16 cellular contexts compared by ENCODE assay signal in the genomic region with DNA sequence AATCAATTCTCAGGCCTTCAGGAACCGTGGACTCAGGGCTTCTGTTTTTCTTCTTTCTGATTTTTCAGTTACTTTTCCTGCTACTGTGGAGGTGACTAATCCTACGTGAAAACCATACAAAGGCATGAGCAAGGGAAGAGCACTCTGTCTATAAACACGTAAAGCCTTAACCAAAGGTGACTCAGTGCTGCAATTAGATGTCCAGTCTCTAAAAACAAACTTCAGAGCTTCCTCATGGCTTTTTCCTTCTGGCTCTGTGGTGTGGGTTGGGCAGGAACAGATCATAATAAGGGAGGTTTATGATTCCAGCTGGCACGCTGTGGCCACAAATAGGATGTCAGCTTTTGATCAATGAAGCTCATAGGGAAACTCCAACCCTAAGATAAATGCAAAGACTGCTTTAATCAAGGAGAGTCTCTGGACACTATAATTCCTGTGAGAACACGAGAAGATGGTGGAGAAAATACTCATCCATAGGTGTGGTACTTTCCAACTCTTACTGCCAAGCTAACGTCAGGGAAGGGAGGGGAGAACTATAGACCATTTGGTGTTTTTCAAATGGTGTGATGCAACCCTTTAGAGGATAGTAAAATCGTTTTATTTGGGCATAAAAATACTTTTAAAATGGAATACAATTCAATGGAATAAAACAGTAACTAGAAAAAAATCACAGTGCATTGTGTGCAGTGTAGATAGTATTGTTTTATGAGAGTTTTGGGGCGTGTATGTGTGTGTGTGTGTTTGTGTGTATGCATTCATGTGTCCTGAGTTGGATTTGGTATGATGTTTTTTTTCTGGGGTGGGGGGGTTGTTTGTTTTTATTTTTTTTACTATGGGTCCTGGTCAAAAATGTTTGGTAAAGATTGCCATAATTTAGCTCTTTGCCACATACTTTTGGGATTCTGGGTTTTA. TPM values are rescaled to one million over a fixed set of nuclear protein-coding genes. Genes with fewer than 3 reads are reported as not detected.
DNase-seq lines count a peak whose midpoint lies in the region; ATAC-seq and TF ChIP-seq lines count a peak whose summit lies in the region.
"Had no signal": no experiment of that assay in that cellular context is flagged by ENCODE, and none has a peak within 500 bp of the region (broad histone marks: within the 10 kb centered on the region; RNA-seq: fewer than 3 reads in every experiment).

A gene (plus strand): TSS at position 403 of the 912 bp plus-strand sequence. CDS start 49 bp downstream, at position 452.

- no peaks in the 10 kb centered on the region for H3K9me3 ChIP-seq in psoas muscle

- CTCF ChIA-PET in RWPE1 (lab: Yijun Ruan, JAX) = no interaction called here

- intact Hi-C loops in psoas muscle (cut with DNase I) = no loop called here

- ATAC-seq in HG03521 (IDR thresholded peaks at IDR 0.05; ENCODE audit: unreplicated experiment) (no peak), GM18907 (IDR thresholded peaks at IDR 0.05; ENCODE audit: unreplicated experiment) (no peak), psoas muscle (no peak)

- 51 to 56% (median 56%) methylated on average over 8 of the region's 8 CpGs for WGBS in psoas muscle, 3 donors

- no peaks in the 10 kb centered on the region for H3K4me1 ChIP-seq in psoas muscle
- H3K4me1 ChIP-seq: stomach had no signal

- no peak for TF ChIP-seq CTCF in RWPE1 (conservative IDR thresholded peaks at IDR 0.05; ENCODE audit: low read depth)
- no peak for TF ChIP-seq CTCF in fibroblast of pulmonary artery (IDR thresholded peaks at IDR 0.05; ENCODE audit: low read length, missing control alignments)
- TF ChIP-seq CTCF in psoas muscle (IDR thresholded peaks at IDR 0.05) = no peak

- no peaks in the 10 kb centered on the region for H3K27me3 ChIP-seq in psoas muscle (ENCODE audit: insufficient read depth in 3 of 3, low read length in 2 of 3)
- H3K27me3 ChIP-seq: stomach had no signal

- DNase-seq in ELR (ENCODE audit: low read depth) (peak; percentile 46), RWPE1 (ENCODE audit: low spot score) (peak; percentile 2), fibroblast of pulmonary artery (ENCODE audit: low read depth) (peak; percentile 0), skeletal muscle cell (ENCODE audit: low read depth) (peak; percentile 6), NCI-H1694 (lab: John Stamatoyannopoulos, UW) (no peak), psoas muscle (no peak)
- DNase-seq: activated CD4-positive, alpha-beta T cell treated with anti-CD3 and anti-CD28 coated beads, Interleukin-2, amount 10 ng/mL, durations not matched to agents 7 days and 5 days; anterior cingulate cortex; effector CD8-positive, alpha-beta T cell; hypothalamus; NCI-H187 treated with DMSO at 0.1 percent for 48 hours; stomach had no signal

- POLR2A ChIA-PET in RWPE1 (lab: Yijun Ruan, JAX; ENCODE audit: low non-redundant PET) = no interaction called here

- no peaks in the 10 kb centered on the region for H3K36me3 ChIP-seq in psoas muscle (ENCODE audit: insufficient read depth in 1 of 2, low read depth in 1 of 2)
- H3K36me3 ChIP-seq: stomach had no signal

- no peak within 1 kb of the TSS for H3K27ac ChIP-seq in RWPE1
- H3K27ac ChIP-seq in psoas muscle = no peak within 1 kb of the TSS
- H3K27ac ChIP-seq: stomach had no signal

- H3K4me3 ChIP-seq in fibroblast of pulmonary artery (replicated peaks; ENCODE audit: low read depth, low read length) (no peak within 1 kb of the TSS), skeletal muscle cell (ENCODE audit: low read depth, low read length) (no peak within 1 kb of the TSS), psoas muscle (no peak within 1 kb of the TSS)
- H3K4me3 ChIP-seq: stomach had no signal

RNA-seq across cellular contexts. Expression of the gene that starts here (rescaled TPM):
- under 1 TPM in 3 of 4 donors, not detected in 1; 0.12 to 0.30 (median 0.15) TPM for total RNA-seq in psoas muscle
- under 1 TPM; 0.04 to 0.16 (median 0.10) TPM for polyA plus RNA-seq in psoas muscle
- total RNA-seq: activated CD4-positive, alpha-beta T cell treated with anti-CD3 and anti-CD28 coated beads, Interleukin-2, amount 10 ng/mL, durations not matched to agents 7 days and 5 days; mesenteric fat pad; pulmonary artery endothelial cell had no signal
- polyA plus RNA-seq: stomach had no signal

Comparison
In these comparisons a context has a peak if more than half of its experiments do, and no peak if none do; other contexts are left out.
1. DNase-seq: peak in ELR (single experiment), RWPE1 (single experiment), fibroblast of pulmonary artery (single experiment) and skeletal muscle cell (single experiment); none in NCI-H1694 (single experiment) and psoas muscle (0 of 2).